In the genomic region with DNA sequence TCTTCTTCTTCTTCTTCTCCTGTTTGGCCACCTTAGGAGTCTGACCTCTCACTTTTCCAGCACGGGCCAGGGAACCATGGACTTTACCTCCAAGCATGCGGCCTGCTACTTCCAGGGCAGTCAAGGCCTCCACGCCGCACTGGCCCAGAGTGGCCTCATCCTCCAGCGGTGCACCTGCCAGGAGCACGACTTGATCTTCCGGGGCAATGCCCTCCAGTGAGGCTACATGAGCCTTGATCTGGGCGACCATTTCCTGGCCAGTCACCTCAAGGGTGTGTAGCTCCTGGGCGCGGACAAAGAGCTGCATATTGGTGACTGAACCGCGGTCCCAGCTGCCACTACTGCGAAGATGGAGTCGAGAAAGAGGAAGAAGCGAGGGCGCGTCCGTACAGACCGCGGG, we compare ENCODE assay signal across 12 cellular contexts.
"Had no signal": no experiment of that assay in that cellular context is flagged by ENCODE, and none has a peak within 500 bp of the region (broad histone marks: within the 10 kb centered on the region; RNA-seq: fewer than 3 reads in every experiment).

No MANE protein-coding gene starts in this region.

- ATAC-seq: foreskin keratinocyte, right cardiac atrium had no signal

- DNase-seq: colonic mucosa; dermis blood vessel endothelial cell; foreskin keratinocyte; mammary epithelial cell; naive thymus-derived CD8-positive, alpha-beta T cell; nucleus accumbens; ovary; right cardiac atrium; stimulated activated CD4-positive, alpha-beta T cell treated with anti-CD3 and anti-CD28 coated beads, Interleukin-2, amount 100 ng/mL, for 48 hours; stimulated activated naive CD4-positive, alpha-beta T cell treated with Interleukin-2 at 50 U/mL for 16 hours; trophoblast cell had no signal

- H3K4me3 ChIP-seq: colonic mucosa, ovary, smooth muscle cell had no signal
